In genomic region chr1:32876341-32877210, GRCh38 we compare ENCODE assay signal across 9 cellular contexts. TPM values are rescaled to one million over a fixed set of nuclear protein-coding genes. Genes with fewer than 3 reads are reported as not detected.
DNase-seq lines count a peak whose midpoint lies in the region; ATAC-seq and TF ChIP-seq lines count a peak whose summit lies in the region.
"Had no signal": no experiment of that assay in that cellular context is flagged by ENCODE, and none has a peak within 500 bp of the region (broad histone marks: within the 10 kb centered on the region; RNA-seq: fewer than 3 reads in every experiment).

No MANE protein-coding gene starts in this region.

- intact Hi-C loops in A673 (cut with micrococcal nuclease; ENCODE audit: unreplicated experiment): loop anchor here (1.0 to 10.0 kb wide), 2 partner anchors 210 to 362 kb away; no protein-coding TSS in a partner anchor

- TF ChIP-seq CTCF in A673 (conservative IDR thresholded peaks at IDR 0.05; ENCODE audit: low read depth, low read length): peak; percentile 99
- peak; percentile 99 for TF ChIP-seq CTCF in GM12864 (IDR thresholded peaks at IDR 0.05; ENCODE audit: low read depth, low read length, missing control alignments)
- peak; percentile 71 for TF ChIP-seq CTCF in neural crest cell (conservative IDR thresholded peaks at IDR 0.05)

- H3K27ac ChIP-seq in A673 (ENCODE audit: low read depth, low read length, poor library complexity, severe bottlenecking): no peak overlapping the region

- no peaks in the 10 kb centered on the region for H3K9me3 Mint-ChIP-seq in neural crest cell

- no peaks in the 10 kb centered on the region for H3K36me3 ChIP-seq in A673 (ENCODE audit: insufficient read depth, low read length, poor library complexity, severe bottlenecking)
- H3K36me3 ChIP-seq: HAP-1 had no signal

- H3K9me3 ChIP-seq in A673 (ENCODE audit: low read depth, low read length, poor library complexity, severe bottlenecking): no peaks in the 10 kb centered on the region
- H3K9me3 ChIP-seq: HAP-1 had no signal

- no peak overlapping the region for H3K27ac Mint-ChIP-seq in neural crest cell (ENCODE audit: unreplicated experiment)

- POLR2A ChIA-PET in A673 (lab: Charles Lee; ENCODE audit: low non-redundant PET): no interaction called here

- H3K36me3 Mint-ChIP-seq in neural crest cell (ENCODE audit: low read depth): no peaks in the 10 kb centered on the region

- no peak overlapping the region for H3K4me3 Mint-ChIP-seq in neural crest cell

- CTCF ChIA-PET in A673 (lab: Charles Lee): interaction anchor here (0.5 to 2.8 kb wide), 7 partner anchors 10 to 390 kb away, joined by 3 to 13 read pairs (median 4); partner anchors contain the start of gene HPCA

- H3K27me3 ChIP-seq in A673 (replicated peaks; ENCODE audit: insufficient read depth, low read depth, low read length, poor library complexity): no peaks in the 10 kb centered on the region

- DNase-seq in A673 (ENCODE audit: low spot score): peak; percentile 69
- no peak for DNase-seq in GM12864 (ENCODE audit: low read depth)
- peak; percentile 72 for DNase-seq in NCI-H69 (lab: John Stamatoyannopoulos, UW)
- peak; percentile 70 for DNase-seq in activated CD8-positive, alpha-beta memory T cell treated with anti-CD3 and anti-CD28 coated beads, Interleukin-2, amount 50 U/mL, for 48 hours
- peak; percentile 13 for DNase-seq in fibroblast of gingiva (ENCODE audit: low read depth)
- DNase-seq in neural crest cell (ENCODE audit: low read depth, low spot score): peak; percentile 49

- ATAC-seq in HG03097 (IDR thresholded peaks at IDR 0.05; ENCODE audit: low FRiP score, unreplicated experiment): no peak
- no peak for ATAC-seq in GM19452 (IDR thresholded peaks at IDR 0.05; ENCODE audit: unreplicated experiment)

- H3K4me3 ChIP-seq in A673 (ENCODE audit: low read depth, low read length, poor library complexity, severe bottlenecking) (no peak overlapping the region), GM12864 (ENCODE audit: low read depth, low read length) (no peak overlapping the region)
- H3K4me3 ChIP-seq: HAP-1 had no signal

- peaks cover 39% of the 10 kb centered on the region for H3K27me3 Mint-ChIP-seq in neural crest cell (ENCODE audit: low read depth)

- BruUV-seq in A673 (replicated peaks; lab: Mats Ljungman, UMichigan): no TSS peak

- H3K4me1 ChIP-seq in A673 (ENCODE audit: insufficient read depth, low read length, poor library complexity, severe bottlenecking): no peaks in the 10 kb centered on the region

- peaks cover 21% of the 10 kb centered on the region for H3K4me1 Mint-ChIP-seq in neural crest cell

RNA-seq across cellular contexts. Expression of gene FNDC5, which starts 5.9 kb away (rescaled TPM):
- total RNA-seq in A673 (2021) (1.2 and 1.3 TPM in 2 replicates), neural crest cell (26.8 and 28.7 TPM in 2 replicates)

RNA-seq across cellular contexts. Expression of gene HPCA, which starts 9.7 kb away (rescaled TPM):
- total RNA-seq in A673 (2021) (0.69 and 0.98 TPM in 2 replicates), neural crest cell (0.86 and 1.2 TPM in 2 replicates)

RNA-seq across cellular contexts. Expression of gene TMEM54, which starts 24.6 kb away (rescaled TPM):
- total RNA-seq in A673 (2021) (3.2 and 4.8 TPM in 2 replicates), neural crest cell (2.7 and 2.8 TPM in 2 replicates)

RNA-seq across cellular contexts. Expression of gene S100PBP, which starts 59.1 kb away (rescaled TPM):
- total RNA-seq in A673 (2021) (66.1 and 69.3 TPM in 2 replicates), neural crest cell (55.0 and 55.7 TPM in 2 replicates)

RNA-seq across cellular contexts. Expression of gene YARS1, which starts 59.4 kb away (rescaled TPM):
- total RNA-seq in A673 (2021): 262 and 299 TPM in 2 replicates
- 140 and 145 TPM in 2 replicates for total RNA-seq in neural crest cell

Comparison
In these comparisons a context has a peak if more than half of its experiments do, and no peak if none do; other contexts are left out.
1. RNA of gene FNDC5, which starts 5.9 kb away (total RNA-seq): 26.8 to 28.7 TPM in neural crest cell; 1.2 to 1.3 TPM in A673; every median in the first group is over 10 times any median in the second.
2. Peak in every context shown above with its lines, with median percentiles within 50 percentile points of each other: CTCF ChIP-seq.